ENCODE assay signal across 30 cellular contexts in the genomic region with DNA sequence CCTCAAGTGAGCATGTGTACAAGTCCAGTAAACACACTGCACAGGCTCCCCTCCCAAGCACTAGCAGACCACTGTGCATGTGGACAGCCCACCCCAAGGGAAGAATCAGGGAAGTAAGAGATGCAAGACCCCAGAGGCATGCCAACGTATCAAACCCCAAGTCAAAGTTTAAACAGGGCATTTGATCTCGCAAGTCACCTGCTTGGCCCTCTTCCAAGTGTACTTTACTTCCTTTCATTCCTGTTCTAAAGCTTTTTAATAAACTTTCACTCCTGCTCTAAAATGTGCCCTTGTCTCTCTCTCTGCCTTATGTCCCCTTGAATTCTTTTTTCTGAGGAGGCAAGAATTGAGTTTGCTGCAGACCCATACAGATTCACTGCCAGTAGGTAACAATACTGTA.
"Had no signal": no experiment of that assay in that cellular context is flagged by ENCODE, and none has a peak within 500 bp of the region (broad histone marks: within the 10 kb centered on the region; RNA-seq: fewer than 3 reads in every experiment).

No MANE protein-coding gene starts in this region.

- H3K9me3 Mint-ChIP-seq: dendritic cell treated with granulocyte-macrophage colony-stimulating factor and Interleukin-4, amounts not matched to agents 40 ng/mL and 50 ng/mL, for 4 days; stimulated activated naive CD8-positive, alpha-beta T cell treated with anti-CD3 and anti-CD28 coated beads, Interleukin-15, amount 100 ng/mL, for 72 hours had no signal

- H3K4me1 Mint-ChIP-seq: memory B cell; mesothelial cell of epicardium; naive thymus-derived CD4-positive, alpha-beta T cell; stimulated activated naive CD8-positive, alpha-beta T cell treated with anti-CD3 and anti-CD28 coated beads, Interleukin-15, amount 100 ng/mL, for 72 hours had no signal

- H3K27me3 ChIP-seq: colonic mucosa, esophagus squamous epithelium, heart right ventricle, right atrium auricular region, suprapubic skin, transverse colon, upper lobe of right lung, vagina had no signal

- ATAC-seq: heart right ventricle; left colon; left ventricle myocardium superior; naive thymus-derived CD4-positive, alpha-beta T cell; sciatic nerve; stimulated activated naive CD8-positive, alpha-beta T cell treated with anti-CD3 and anti-CD28 coated beads, Interleukin-15, amount 100 ng/mL, for 72 hours; upper lobe of right lung had no signal

- DNase-seq: colonic mucosa; effector memory CD4-positive, alpha-beta T cell; erythroblast; esophagus squamous epithelium; foreskin melanocyte; glutamatergic neuron; heart right ventricle; hippocampal formation; kidney glomerular epithelial cell; left colon; left ventricle myocardium superior; naive thymus-derived CD4-positive, alpha-beta T cell; nephron progenitor cell; nucleus accumbens; stimulated activated CD4-positive, alpha-beta T cell treated with anti-CD3 and anti-CD28 coated beads, Interleukin-4, amount 100 ng/mL, for 4 hours; stimulated activated naive CD4-positive, alpha-beta T cell; stimulated activated naive CD8-positive, alpha-beta T cell treated with anti-CD3 and anti-CD28 coated beads, Interleukin-15, amount 100 ng/mL, for 72 hours; transverse colon; upper lobe of right lung had no signal

- H3K27me3 Mint-ChIP-seq: dendritic cell treated with granulocyte-macrophage colony-stimulating factor and Interleukin-4, amounts not matched to agents 40 ng/mL and 50 ng/mL, for 4 days; memory B cell had no signal

- FAIRE-seq: endometrium, islet of Langerhans had no signal

- H3K4me3 Mint-ChIP-seq: dendritic cell treated with granulocyte-macrophage colony-stimulating factor and Interleukin-4, amounts not matched to agents 40 ng/mL and 50 ng/mL, for 4 days; memory B cell; mesothelial cell of epicardium; naive thymus-derived CD4-positive, alpha-beta T cell; nephron progenitor cell; stimulated activated naive CD8-positive, alpha-beta T cell treated with anti-CD3 and anti-CD28 coated beads, Interleukin-15, amount 100 ng/mL, for 72 hours had no signal

- H3K4me1 ChIP-seq: colonic mucosa, esophagus squamous epithelium, heart right ventricle, prostate gland, right atrium auricular region, suprapubic skin, upper lobe of right lung, vagina had no signal

- H3K27ac ChIP-seq: colonic mucosa, esophagus squamous epithelium, heart right ventricle, prostate gland, right atrium auricular region, suprapubic skin, transverse colon, upper lobe of right lung, vagina had no signal

- H3K9me3 ChIP-seq: colonic mucosa, esophagus squamous epithelium, prostate gland, suprapubic skin, transverse colon, upper lobe of right lung, vagina had no signal

- H3K27ac Mint-ChIP-seq: dendritic cell treated with granulocyte-macrophage colony-stimulating factor and Interleukin-4, amounts not matched to agents 40 ng/mL and 50 ng/mL, for 4 days; memory B cell; mesothelial cell of epicardium; naive thymus-derived CD4-positive, alpha-beta T cell; nephron progenitor cell; stimulated activated naive CD8-positive, alpha-beta T cell treated with anti-CD3 and anti-CD28 coated beads, Interleukin-15, amount 100 ng/mL, for 72 hours had no signal

- H3K36me3 Mint-ChIP-seq: memory B cell; mesothelial cell of epicardium; naive thymus-derived CD4-positive, alpha-beta T cell had no signal

- H3K4me3 ChIP-seq: colonic mucosa, esophagus squamous epithelium, heart right ventricle, lung, prostate gland, right atrium auricular region, suprapubic skin, transverse colon, upper lobe of right lung, vagina had no signal

- H3K36me3 ChIP-seq: colonic mucosa, esophagus squamous epithelium, heart right ventricle, prostate gland, right atrium auricular region, suprapubic skin, transverse colon, upper lobe of right lung, vagina had no signal
